ENCODE assay signal across 1 cellular context in the genomic region with DNA sequence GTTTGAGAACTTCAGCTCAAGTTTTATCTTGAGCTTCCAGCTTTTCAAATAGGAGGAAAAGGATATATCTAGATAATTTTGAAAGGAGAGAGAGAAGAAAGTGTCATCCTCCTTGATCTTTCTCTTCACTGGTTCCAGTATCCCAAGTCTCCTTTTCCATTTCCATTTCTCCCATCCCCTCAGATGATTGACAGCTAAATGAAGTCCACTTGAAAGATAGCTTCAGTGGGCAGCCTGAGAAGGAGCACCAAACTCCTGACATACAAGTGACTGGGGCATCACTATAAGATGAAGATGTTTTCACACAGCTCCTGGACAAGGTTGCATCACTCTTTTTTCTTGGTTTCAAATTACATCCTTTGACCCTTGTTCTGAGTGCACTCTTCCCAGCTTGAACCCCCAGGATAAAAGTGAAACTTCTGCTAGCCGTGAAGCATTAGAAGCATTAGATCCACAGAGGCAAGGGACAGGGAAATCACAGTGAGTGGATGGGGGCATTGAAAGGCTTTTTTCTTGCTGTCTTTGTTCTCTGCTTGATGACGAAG.
TF ChIP-seq lines count a peak whose summit lies in the region.

No MANE protein-coding gene starts in this region.

TF ChIP-seq in HepG2, 621 proteins besides CTCF, POLR2A, EP300 and RAD21 (continued from another document):
- no peak for TF ChIP-seq NFAT5 (CRISPR knock-in tag; IDR thresholded peaks at IDR 0.05)
- peak; percentile 47; the same call in 1 of the 2 replicates for TF ChIP-seq SIX4 (CRISPR knock-in tag; IDR thresholded peaks at IDR 0.05)
- no peak for TF ChIP-seq EED (CRISPR knock-in tag; IDR thresholded peaks at IDR 0.05)
- TF ChIP-seq, protein P1, sequence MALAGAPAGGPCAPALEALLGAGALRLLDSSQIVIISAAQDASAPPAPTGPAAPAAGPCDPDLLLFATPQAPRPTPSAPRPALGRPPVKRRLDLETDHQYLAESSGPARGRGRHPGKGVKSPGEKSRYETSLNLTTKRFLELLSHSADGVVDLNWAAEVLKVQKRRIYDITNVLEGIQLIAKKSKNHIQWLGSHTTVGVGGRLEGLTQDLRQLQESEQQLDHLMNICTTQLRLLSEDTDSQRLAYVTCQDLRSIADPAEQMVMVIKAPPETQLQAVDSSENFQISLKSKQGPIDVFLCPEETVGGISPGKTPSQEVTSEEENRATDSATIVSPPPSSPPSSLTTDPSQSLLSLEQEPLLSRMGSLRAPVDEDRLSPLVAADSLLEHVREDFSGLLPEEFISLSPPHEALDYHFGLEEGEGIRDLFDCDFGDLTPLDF (CRISPR knock-in tag; IDR thresholded peaks at IDR 0.05), result no peak
TF ChIP-seq in HepG2: peak in this region for 2.
